In the genomic region with DNA sequence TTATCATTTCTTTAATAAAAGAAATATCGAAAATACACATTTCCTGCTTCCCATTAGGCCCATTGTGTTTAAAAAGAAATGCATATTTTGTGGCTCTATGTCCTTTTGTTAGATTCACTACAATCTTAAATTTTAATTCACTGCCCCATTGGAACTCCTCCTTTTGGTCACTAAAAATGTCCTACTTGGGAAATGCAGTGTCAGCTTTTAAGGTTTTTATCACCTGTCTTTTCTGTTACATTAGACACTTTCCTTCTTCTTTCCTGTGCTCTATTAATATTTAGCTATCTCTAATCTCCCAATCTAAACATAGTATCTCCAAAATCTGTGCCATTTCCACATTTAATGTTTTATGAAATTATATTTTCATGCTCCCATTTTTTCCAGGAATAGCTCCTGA, we compare ENCODE assay signal across 4 cellular contexts.
TF ChIP-seq lines count a peak whose summit lies in the region.

No MANE protein-coding gene starts in this region.

TF ChIP-seq in HepG2, 621 proteins besides CTCF, POLR2A, EP300 and RAD21:
- TF ChIP-seq MAFF (IDR thresholded peaks at IDR 0.05; ENCODE audit: low read depth, low read length), result peak; percentile 73
- no peak for TF ChIP-seq ZNF33A (CRISPR knock-in tag; IDR thresholded peaks at IDR 0.05; ENCODE audit: borderline replicate concordance)
- TF ChIP-seq ZSCAN29 (CRISPR knock-in tag; conservative IDR thresholded peaks at IDR 0.05), result no peak
- no peak for TF ChIP-seq FLYWCH1 (CRISPR knock-in tag; IDR thresholded peaks at IDR 0.05)
- no peak for TF ChIP-seq ZNF276 (CRISPR knock-in tag; IDR thresholded peaks at IDR 0.05; ENCODE audit: low read depth)
- no peak for TF ChIP-seq ZSCAN20 (CRISPR knock-in tag; IDR thresholded peaks at IDR 0.05; ENCODE audit: borderline replicate concordance)
- peak; percentile 53 to 86 for TF ChIP-seq MAFK (conservative IDR thresholded peaks at IDR 0.05 in 1 of 2, IDR thresholded peaks at IDR 0.05 in 1 of 2; ENCODE audit: low read length in 2 of 2)
- no peak for TF ChIP-seq ZFYVE20 (CRISPR knock-in tag; IDR thresholded peaks at IDR 0.05; ENCODE audit: borderline replicate concordance, low read depth)
- no peak for TF ChIP-seq CERS6 (CRISPR knock-in tag; IDR thresholded peaks at IDR 0.05)
- TF ChIP-seq RFXANK (CRISPR knock-in tag; IDR thresholded peaks at IDR 0.05), result no peak

TF ChIP-seq in A549, 52 proteins besides CTCF, POLR2A, EP300 and RAD21:
- TF ChIP-seq CBX2 (IDR thresholded peaks at IDR 0.05; ENCODE audit: borderline replicate concordance, low read depth) (no peak), SREBF2 (IDR thresholded peaks at IDR 0.05) (no peak), CHD4 (IDR thresholded peaks at IDR 0.05; ENCODE audit: borderline replicate concordance) (no peak), MAFK (IDR thresholded peaks at IDR 0.05; ENCODE audit: partially characterized antibody) (peak; percentile 40)

TF ChIP-seq in IMR-90, 13 proteins besides CTCF, POLR2A, EP300 and RAD21:
- TF ChIP-seq MAZ (IDR thresholded peaks at IDR 0.05; ENCODE audit: borderline replicate concordance, low read depth, low read length), result no peak
- peak; percentile 76 for TF ChIP-seq MAFK (IDR thresholded peaks at IDR 0.05; ENCODE audit: low read depth, low read length)

TF ChIP-seq in K562, 482 proteins besides CTCF, POLR2A, EP300 and RAD21:
- no peak for TF ChIP-seq RBM17 (IDR thresholded peaks at IDR 0.05; ENCODE audit: borderline replicate concordance, low read depth, low read length)
- TF ChIP-seq, protein P1, sequence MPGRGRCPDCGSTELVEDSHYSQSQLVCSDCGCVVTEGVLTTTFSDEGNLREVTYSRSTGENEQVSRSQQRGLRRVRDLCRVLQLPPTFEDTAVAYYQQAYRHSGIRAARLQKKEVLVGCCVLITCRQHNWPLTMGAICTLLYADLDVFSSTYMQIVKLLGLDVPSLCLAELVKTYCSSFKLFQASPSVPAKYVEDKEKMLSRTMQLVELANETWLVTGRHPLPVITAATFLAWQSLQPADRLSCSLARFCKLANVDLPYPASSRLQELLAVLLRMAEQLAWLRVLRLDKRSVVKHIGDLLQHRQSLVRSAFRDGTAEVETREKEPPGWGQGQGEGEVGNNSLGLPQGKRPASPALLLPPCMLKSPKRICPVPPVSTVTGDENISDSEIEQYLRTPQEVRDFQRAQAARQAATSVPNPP (IDR thresholded peaks at IDR 0.05; ENCODE audit: borderline replicate concordance, insufficient read depth, insufficient read length), result no peak
- TF ChIP-seq MAFK (IDR thresholded peaks at IDR 0.05; ENCODE audit: low read length), result peak; percentile 18; the same call in 1 of the 2 replicates
- TF ChIP-seq ZNF316 (IDR thresholded peaks at IDR 0.05), result peak; percentile 42; the same call in 1 of the 2 replicates
- TF ChIP-seq MAFF (IDR thresholded peaks at IDR 0.05; ENCODE audit: low read length), result peak; percentile 18; the same call in 1 of the 2 replicates
- TF ChIP-seq C11orf30 (IDR thresholded peaks at IDR 0.05; ENCODE audit: low read depth), result peak; percentile 11; the same call in 1 of the 2 replicates
TF ChIP-seq in K562: peak in this region for 4.
